8 cellular contexts compared by ENCODE assay signal in the genomic region with DNA sequence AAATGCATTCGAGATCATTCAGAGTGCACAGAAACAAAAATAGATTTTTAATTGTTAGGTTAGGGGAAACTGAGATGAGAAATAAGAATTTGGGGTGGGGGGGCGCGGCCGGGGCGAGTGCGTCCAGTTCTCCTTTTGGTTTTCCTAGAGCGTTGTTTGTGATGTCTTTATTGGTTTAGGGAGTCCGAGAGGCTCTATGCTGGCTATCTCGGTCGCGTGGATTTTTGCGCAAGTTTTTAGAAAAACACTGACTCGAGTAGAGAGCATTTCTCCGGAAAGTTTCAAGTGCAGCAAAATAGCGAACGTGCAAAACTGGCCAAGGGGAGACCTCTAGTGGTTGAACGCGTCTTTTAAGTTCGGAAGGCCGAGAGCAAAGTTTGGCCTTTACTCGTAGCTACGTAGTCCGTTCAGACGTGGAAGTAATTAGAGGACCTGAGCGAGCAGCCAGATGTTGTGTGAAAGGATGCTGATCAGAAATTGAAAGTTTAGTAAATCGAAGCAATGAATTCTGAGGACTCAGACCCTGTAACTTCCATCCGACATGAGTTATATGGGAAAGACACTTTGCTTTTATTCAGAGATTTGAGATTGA. TPM values are rescaled to one million over a fixed set of nuclear protein-coding genes. Genes with fewer than 3 reads are reported as not detected.
DNase-seq lines count a peak whose midpoint lies in the region; ATAC-seq, FAIRE-seq and TF ChIP-seq lines count a peak whose summit lies in the region.

No MANE protein-coding gene starts in this region.

- H3K4me1 Mint-ChIP-seq in activated T-cell treated with anti-CD3 and anti-CD28 coated beads, Interleukin-2, amount 50 U/mL, for 24 hours (ENCODE audit: low read depth): peaks cover 46% of the 10 kb centered on the region

- peaks cover 0 to 6% (median 0%) of the 10 kb centered on the region in 3 donors for H3K36me3 ChIP-seq in esophagus squamous epithelium

- H3K4me3 Mint-ChIP-seq in activated T-cell treated with anti-CD3 and anti-CD28 coated beads, Interleukin-2, amount 50 U/mL, for 24 hours: peak overlapping the region; percentile 93

- no peaks in the 10 kb centered on the region for H3K9me3 Mint-ChIP-seq in activated T-cell treated with anti-CD3 and anti-CD28 coated beads, Interleukin-2, amount 50 U/mL, for 24 hours

- peak overlapping the region; percentile 94 for H3K27ac Mint-ChIP-seq in activated T-cell treated with anti-CD3 and anti-CD28 coated beads, Interleukin-2, amount 50 U/mL, for 24 hours

- 2% methylated on average over 26 of the region's 27 CpGs for WGBS in esophagus squamous epithelium, 2 donors

- TF ChIP-seq POLR2A in esophagus squamous epithelium (IDR thresholded peaks at IDR 0.05): no peak

- peak overlapping the region; percentile 62 to 92 (median 76) for H3K4me3 ChIP-seq in esophagus squamous epithelium

- DNase-seq in D721Med (ENCODE audit: insufficient read length, low spot score): no peak
- peak; percentile 64 for DNase-seq in HTR-8/SVneo (ENCODE audit: insufficient read length, low spot score)
- peak; percentile 96 for DNase-seq in OCI-M1 (lab: John Stamatoyannopoulos, UW)
- DNase-seq in activated T-cell treated with anti-CD3 and anti-CD28 coated beads, Interleukin-2, amount 50 U/mL, for 24 hours: peak; percentile 78
- peak; percentile 10 for DNase-seq in esophagus squamous epithelium (lab: John Stamatoyannopoulos, UW)
- peak; percentile 91 for DNase-seq in myocyte (ENCODE audit: low read depth)
- peak; percentile 57 to 68 for DNase-seq in stimulated activated CD8-positive, alpha-beta memory T cell treated with anti-CD3 and anti-CD28 coated beads, Interleukin-7, amount 100 ng/mL, for 4 hours (ENCODE audit: low read depth in 2 of 2)

- peaks cover 0 to 7% (median 0%) of the 10 kb centered on the region in 3 donors for H3K4me1 ChIP-seq in esophagus squamous epithelium

- TF ChIP-seq CTCF in D721Med (IDR thresholded peaks at IDR 0.05; ENCODE audit: insufficient read depth, missing control alignments) (peak; percentile 90), esophagus squamous epithelium (IDR thresholded peaks at IDR 0.05) (peak; percentile 67 to 87 (median 78))

- peaks cover 27% of the 10 kb centered on the region for H3K36me3 Mint-ChIP-seq in activated T-cell treated with anti-CD3 and anti-CD28 coated beads, Interleukin-2, amount 50 U/mL, for 24 hours (ENCODE audit: low read depth)

- intact Hi-C loops in esophagus squamous epithelium (cut with DNase I): no loop called here

- no peaks in the 10 kb centered on the region for H3K9me3 ChIP-seq in esophagus squamous epithelium

- no peaks in the 10 kb centered on the region for H3K27me3 Mint-ChIP-seq in activated T-cell treated with anti-CD3 and anti-CD28 coated beads, Interleukin-2, amount 50 U/mL, for 24 hours

- peak overlapping the region; percentile 77 to 94 (median 85) for H3K27ac ChIP-seq in esophagus squamous epithelium

- peak; percentile 66 for ATAC-seq in GM21390 (IDR thresholded peaks at IDR 0.05; ENCODE audit: unreplicated experiment)

- no peaks in the 10 kb centered on the region for H3K27me3 ChIP-seq in esophagus squamous epithelium

- FAIRE-seq in D721Med (lab: Jason Lieb, UNC) (peak; percentile 38), HTR-8/SVneo (lab: Jason Lieb, UNC) (peak; percentile 20)

RNA-seq across cellular contexts. Expression of a gene that starts 2.6 kb away (rescaled TPM):
- total RNA-seq in esophagus squamous epithelium: 1 to 10 TPM; 1.2 to 5.3 (median 3.3) TPM
- total RNA-seq in myocyte: 6.5 and 13.8 TPM in 2 replicates
- polyA plus RNA-seq in myocyte (2012): 4.1 TPM
